10 cellular contexts compared by ENCODE assay signal in genomic region chr9:136630662-136630992, GRCh38. TPM values are rescaled to one million over a fixed set of nuclear protein-coding genes. Genes with fewer than 3 reads are reported as not detected.
"Had no signal": no experiment of that assay in that cellular context is flagged by ENCODE, and none has a peak within 500 bp of the region (broad histone marks: within the 10 kb centered on the region; RNA-seq: fewer than 3 reads in every experiment).

No MANE protein-coding gene starts in this region.

- H3K4me1 Mint-ChIP-seq: activated CD4-positive, alpha-beta T cell treated with anti-CD3 and anti-CD28 coated beads for 36 hours had no signal

- H3K36me3 Mint-ChIP-seq: activated naive CD8-positive, alpha-beta T cell treated with anti-CD3 and anti-CD28 coated beads for 36 hours; memory B cell; neural progenitor cell had no signal

- H3K27ac Mint-ChIP-seq: activated B cell treated with CpG ODN at 0.5 μM for 24 hours; activated CD4-positive, alpha-beta T cell treated with anti-CD3 and anti-CD28 coated beads for 36 hours; activated naive CD8-positive, alpha-beta T cell treated with anti-CD3 and anti-CD28 coated beads for 36 hours; memory B cell; progenitor cell of endocrine pancreas; T-helper 1 cell treated with Interleukin-12 subunit alpha and Interleukin-12 subunit beta and Interleukin-4 antibody, amounts not matched to agents 30 μg/mL and 1 μg/mL, for 36 hours had no signal

- H3K27me3 Mint-ChIP-seq: activated CD4-positive, alpha-beta T cell treated with anti-CD3 and anti-CD28 coated beads for 36 hours had no signal

- H3K4me3 Mint-ChIP-seq: activated B cell treated with CpG ODN at 0.5 μM for 24 hours; activated CD4-positive, alpha-beta T cell treated with anti-CD3 and anti-CD28 coated beads for 36 hours; activated naive CD8-positive, alpha-beta T cell treated with anti-CD3 and anti-CD28 coated beads for 36 hours; memory B cell; neural progenitor cell; T-helper 1 cell treated with Interleukin-12 subunit alpha and Interleukin-12 subunit beta and Interleukin-4 antibody, amounts not matched to agents 30 μg/mL and 1 μg/mL, for 36 hours had no signal

- H3K36me3 ChIP-seq: colonic mucosa, neural progenitor cell, upper lobe of right lung had no signal

- H3K9me3 ChIP-seq: colonic mucosa, mucosa of descending colon, upper lobe of right lung had no signal

- H3K4me3 ChIP-seq: colonic mucosa, mucosa of descending colon, neural progenitor cell, upper lobe of right lung had no signal

- H3K4me2 ChIP-seq: neural progenitor cell had no signal

- H3K27ac ChIP-seq: colonic mucosa, neural progenitor cell, upper lobe of right lung had no signal

- H3K27me3 ChIP-seq: colonic mucosa, upper lobe of right lung had no signal

- H3K9ac ChIP-seq: neural progenitor cell had no signal

- H3K9me3 Mint-ChIP-seq: activated B cell treated with CpG ODN at 0.5 μM for 24 hours; activated naive CD8-positive, alpha-beta T cell treated with anti-CD3 and anti-CD28 coated beads for 36 hours; memory B cell; neural progenitor cell; T-helper 1 cell treated with Interleukin-12 subunit alpha and Interleukin-12 subunit beta and Interleukin-4 antibody, amounts not matched to agents 30 μg/mL and 1 μg/mL, for 36 hours had no signal

RNA-seq across cellular contexts. Expression of gene EGFL7, which starts 32.1 kb away (rescaled TPM):
- total RNA-seq: activated B cell treated with CpG ODN at 0.5 μM for 24 hours had no signal
